Comparison of ENCODE assay signal across 9 cellular contexts in genomic region chr1:230632273-230632873, GRCh38. TPM values are rescaled to one million over a fixed set of nuclear protein-coding genes. Genes with fewer than 3 reads are reported as not detected.
DNase-seq lines count a peak whose midpoint lies in the region; ATAC-seq, FAIRE-seq and TF ChIP-seq lines count a peak whose summit lies in the region.
"Had no signal": no experiment of that assay in that cellular context is flagged by ENCODE, and none has a peak within 500 bp of the region (broad histone marks: within the 10 kb centered on the region; RNA-seq: fewer than 3 reads in every experiment).

No MANE protein-coding gene starts in this region.

- H3K4me3 ChIP-seq in KMS-11 (IDR thresholded peaks at IDR 0.05; ENCODE audit: insufficient read depth, low read depth, low read length) (no peak overlapping the region), fibroblast of villous mesenchyme (ENCODE audit: low read depth, low read length) (no peak overlapping the region), pancreas (no peak overlapping the region)

- H3K4me1 ChIP-seq in KMS-11 (ENCODE audit: low read depth, poor library complexity, severe bottlenecking) = no peaks in the 10 kb centered on the region
- H3K4me1 ChIP-seq in pancreas = no peaks in the 10 kb centered on the region

- no peaks in the 10 kb centered on the region for H3K4me1 Mint-ChIP-seq in activated naive CD4-positive, alpha-beta T cell treated with anti-CD3 and anti-CD28 coated beads for 36 hours (ENCODE audit: low read depth)
- H3K4me1 Mint-ChIP-seq: activated naive CD8-positive, alpha-beta T cell treated with anti-CD3 and anti-CD28 coated beads, Interleukin-2, amount 10 ng/mL, durations not matched to agents 7 days and 5 days had no signal

- H3K36me3 Mint-ChIP-seq in activated naive CD4-positive, alpha-beta T cell treated with anti-CD3 and anti-CD28 coated beads for 36 hours (ENCODE audit: low read depth) = no peaks in the 10 kb centered on the region
- H3K36me3 Mint-ChIP-seq: activated naive CD8-positive, alpha-beta T cell treated with anti-CD3 and anti-CD28 coated beads, Interleukin-2, amount 10 ng/mL, durations not matched to agents 7 days and 5 days had no signal

- no peak overlapping the region for H3K4me3 Mint-ChIP-seq in activated naive CD4-positive, alpha-beta T cell treated with anti-CD3 and anti-CD28 coated beads for 36 hours
- H3K4me3 Mint-ChIP-seq: activated naive CD8-positive, alpha-beta T cell treated with anti-CD3 and anti-CD28 coated beads, Interleukin-2, amount 10 ng/mL, durations not matched to agents 7 days and 5 days had no signal

- no peaks in the 10 kb centered on the region for H3K9me3 ChIP-seq in pancreas

- CTCF ChIA-PET in activated naive CD4-positive, alpha-beta T cell treated with anti-CD3 and anti-CD28 coated beads for 36 hours (lab: Charles Lee) = no interaction called here

- WGBS in pancreas, 2 donors = 62 to 76% methylated on average over 4 of the region's 4 CpGs

- H3K79me2 ChIP-seq in KMS-11 (ENCODE audit: insufficient read depth, low read depth) = no peaks in the 10 kb centered on the region

- no peak overlapping the region for H3K27ac ChIP-seq in KMS-11
- H3K27ac ChIP-seq in pancreas = no peak overlapping the region

- H3K9ac ChIP-seq in KMS-11 = no peak overlapping the region

- H3K27ac Mint-ChIP-seq in activated naive CD4-positive, alpha-beta T cell treated with anti-CD3 and anti-CD28 coated beads for 36 hours = no peak overlapping the region
- H3K27ac Mint-ChIP-seq: activated naive CD8-positive, alpha-beta T cell treated with anti-CD3 and anti-CD28 coated beads, Interleukin-2, amount 10 ng/mL, durations not matched to agents 7 days and 5 days had no signal

- no peaks in the 10 kb centered on the region for H3K36me3 ChIP-seq in KMS-11 (ENCODE audit: insufficient read depth)
- H3K36me3 ChIP-seq in pancreas = no peaks in the 10 kb centered on the region

- no peak overlapping the region for H3K4me2 ChIP-seq in KMS-11

- no peaks in the 10 kb centered on the region for H3K9me3 Mint-ChIP-seq in activated naive CD4-positive, alpha-beta T cell treated with anti-CD3 and anti-CD28 coated beads for 36 hours
- H3K9me3 Mint-ChIP-seq: activated naive CD8-positive, alpha-beta T cell treated with anti-CD3 and anti-CD28 coated beads, Interleukin-2, amount 10 ng/mL, durations not matched to agents 7 days and 5 days had no signal

- no peak for FAIRE-seq in pancreas (lab: Jason Lieb, UNC)

- H3K27me3 ChIP-seq in KMS-11 (ENCODE audit: insufficient read depth, low read depth) (no peaks in the 10 kb centered on the region), pancreas (no peaks in the 10 kb centered on the region)

- peak; percentile 8 for DNase-seq in activated naive CD4-positive, alpha-beta T cell treated with anti-CD3 and anti-CD28 coated beads for 36 hours
- no peak for DNase-seq in activated naive CD4-positive, alpha-beta T cell (lab: John Stamatoyannopoulos, UW)
- peak; percentile 40 for DNase-seq in SK-N-DZ (ENCODE audit: low spot score)
- DNase-seq in fibroblast of villous mesenchyme (ENCODE audit: low read depth) = peak; percentile 32
- DNase-seq in pancreas = peak in 1 of 6 donors; percentile 34
- DNase-seq: activated naive CD8-positive, alpha-beta T cell treated with anti-CD3 and anti-CD28 coated beads, Interleukin-2, amount 10 ng/mL, durations not matched to agents 7 days and 5 days had no signal

- peak; percentile 71 to 92 (median 92) for ATAC-seq in pancreas
- ATAC-seq in HG02973 (IDR thresholded peaks at IDR 0.05; ENCODE audit: unreplicated experiment) = no peak
- no peak for ATAC-seq in HG03196 (IDR thresholded peaks at IDR 0.05; ENCODE audit: unreplicated experiment)

- H3K27me3 Mint-ChIP-seq in activated naive CD4-positive, alpha-beta T cell treated with anti-CD3 and anti-CD28 coated beads for 36 hours (ENCODE audit: low read depth) = peaks cover 9% of the 10 kb centered on the region

- intact Hi-C loops in activated naive CD4-positive, alpha-beta T cell treated with anti-CD3 and anti-CD28 coated beads for 36 hours (cut with micrococcal nuclease) = no loop called here
- intact Hi-C loops in pancreas (cut with DNase I) = no loop called here

- TF ChIP-seq CTCF in KMS-11 (conservative IDR thresholded peaks at IDR 0.05; ENCODE audit: low read depth, low read length) = peak; percentile 75
- TF ChIP-seq CTCF in fibroblast of villous mesenchyme (IDR thresholded peaks at IDR 0.05; ENCODE audit: insufficient read depth, low read depth, low read length) = peak; percentile 63
- peak in 3 of 4 donors; percentile 26 to 45 (median 32) for TF ChIP-seq CTCF in pancreas (IDR thresholded peaks at IDR 0.05)

- no peaks in the 10 kb centered on the region for H4K20me1 ChIP-seq in KMS-11 (ENCODE audit: insufficient read depth)

- no peak overlapping the region for H2AFZ ChIP-seq in KMS-11 (ENCODE audit: low read depth)

RNA-seq across cellular contexts. Expression of gene COG2, which starts 9.9 kb away (rescaled TPM):
- 10 to 100 TPM; 19.9 to 22.1 TPM for total RNA-seq in activated naive CD4-positive, alpha-beta T cell treated with anti-CD3 and anti-CD28 coated beads for 36 hours
- 32.5 and 40.6 TPM in 2 replicates for polyA plus RNA-seq in SK-N-DZ (2014; cell fraction: cytosol; rRNA removed)
- 34.3 and 36.6 TPM in 2 replicates for polyA plus RNA-seq in SK-N-DZ (2014; cell fraction: nucleus; rRNA removed)
- 20.6 and 21.6 TPM in 2 replicates for total RNA-seq in fibroblast of villous mesenchyme
- 10 to 100 TPM; 12.7 to 17.1 (median 16.0) TPM for total RNA-seq in pancreas
- polyA plus RNA-seq in pancreas = 10 to 100 TPM in 1 of 2 donors, 1 to 10 TPM in 1; 6.5 to 12.7 TPM

Comparison
In these comparisons a context has a peak if more than half of its experiments do, and no peak if none do; other contexts are left out.
1. DNase-seq: peak in activated naive CD4-positive, alpha-beta T cell treated with anti-CD3 and anti-CD28 coated beads for 36 hours (single experiment), SK-N-DZ (single experiment) and fibroblast of villous mesenchyme (single experiment); none in activated naive CD4-positive, alpha-beta T cell (0 of 4).
2. ATAC-seq: peak in pancreas (4 of 4); none in HG02973 (single experiment) and HG03196 (single experiment).
3. Peak in every context shown above with its lines, with median percentiles within 50 percentile points of each other: CTCF ChIP-seq.